Comparison of ENCODE assay signal across 8 cellular contexts in genomic region chr7:74290590-74290950, GRCh38. TPM values are rescaled to one million over a fixed set of nuclear protein-coding genes. Genes with fewer than 3 reads are reported as not detected.
DNase-seq lines count a peak whose midpoint lies in the region; ATAC-seq, FAIRE-seq and TF ChIP-seq lines count a peak whose summit lies in the region.

No MANE protein-coding gene starts in this region.

- H3K27ac Mint-ChIP-seq in activated naive CD4-positive, alpha-beta T cell treated with anti-CD3 and anti-CD28 coated beads, Interleukin-2, amount 50 U/mL, for 24 hours: no peak overlapping the region
- peak overlapping the region; percentile 61 for H3K27ac Mint-ChIP-seq in type B pancreatic cell

- in situ Hi-C loops in astrocyte of the cerebellum (cut with HindIII; ENCODE audit: low sequenced_read_pairs): no loop called here

- H3K27ac ChIP-seq in lower lobe of right lung: no peak overlapping the region
- peak overlapping the region in 1 of 2 donors; percentile 71 for H3K27ac ChIP-seq in kidney (ENCODE audit: low read depth in 2 of 2, low read length in 2 of 2)

- H3K27me3 Mint-ChIP-seq in activated naive CD4-positive, alpha-beta T cell treated with anti-CD3 and anti-CD28 coated beads, Interleukin-2, amount 50 U/mL, for 24 hours: no peaks in the 10 kb centered on the region
- H3K27me3 Mint-ChIP-seq in type B pancreatic cell: no peaks in the 10 kb centered on the region

- no peaks in the 10 kb centered on the region for H3K9me3 Mint-ChIP-seq in activated naive CD4-positive, alpha-beta T cell treated with anti-CD3 and anti-CD28 coated beads, Interleukin-2, amount 50 U/mL, for 24 hours
- no peaks in the 10 kb centered on the region for H3K9me3 Mint-ChIP-seq in type B pancreatic cell

- peaks cover 28% of the 10 kb centered on the region for H3K4me1 ChIP-seq in lower lobe of right lung
- H3K4me1 ChIP-seq in kidney (ENCODE audit: control insufficient read depth in 1 of 2, insufficient read depth in 1 of 2, low read depth in 1 of 2, low read length in 2 of 2): peaks cover 0 to 18% of the 10 kb centered on the region in 2 donors

- no peak for FAIRE-seq in kidney (lab: Jason Lieb, UNC)

- no peak for DNase-seq in activated naive CD4-positive, alpha-beta T cell treated with Interleukin-2 at 50 U/mL for 16 hours
- DNase-seq in astrocyte of the cerebellum (ENCODE audit: low read depth): no peak
- DNase-seq in lower lobe of right lung: no peak
- no peak for DNase-seq in type B pancreatic cell (ENCODE audit: extremely low spot score, unreplicated experiment)
- DNase-seq in T1000 (lab: John Stamatoyannopoulos, UW): no peak
- DNase-seq in kidney: no peak
- DNase-seq in KG1 (lab: John Stamatoyannopoulos, UW): no peak

- ATAC-seq in lower lobe of right lung: no peak

- H3K36me3 ChIP-seq in lower lobe of right lung (no peaks in the 10 kb centered on the region), kidney (ENCODE audit: control insufficient read depth in 1 of 2, insufficient read depth in 2 of 2, low read length in 2 of 2) (no peaks in the 10 kb centered on the region)

- H3K36me3 Mint-ChIP-seq in activated naive CD4-positive, alpha-beta T cell treated with anti-CD3 and anti-CD28 coated beads, Interleukin-2, amount 50 U/mL, for 24 hours: no peaks in the 10 kb centered on the region
- no peaks in the 10 kb centered on the region for H3K36me3 Mint-ChIP-seq in type B pancreatic cell

- no peaks in the 10 kb centered on the region for H3K27me3 ChIP-seq in lower lobe of right lung (ENCODE audit: low read depth)

- H3K4me3 ChIP-seq in astrocyte of the cerebellum (ENCODE audit: low read depth, low read length) (peak overlapping the region; percentile 86), lower lobe of right lung (peak overlapping the region; percentile 72), kidney (ENCODE audit: low read length in 2 of 2) (peak overlapping the region in 1 of 2 donors; percentile 71)

- H3K9me3 ChIP-seq in lower lobe of right lung: no peaks in the 10 kb centered on the region
- no peaks in the 10 kb centered on the region for H3K9me3 ChIP-seq in kidney (ENCODE audit: control insufficient read depth in 1 of 2, low read length in 2 of 2)

- H3K9ac ChIP-seq in kidney (ENCODE audit: low read length in 2 of 2): peak overlapping the region in 1 of 2 donors; percentile 87

- intact Hi-C loops in lower lobe of right lung (cut with DNase I): no loop called here
- intact Hi-C loops in kidney (cut with DNase I): no loop called here

- H3K4me3 Mint-ChIP-seq in activated naive CD4-positive, alpha-beta T cell treated with anti-CD3 and anti-CD28 coated beads, Interleukin-2, amount 50 U/mL, for 24 hours: peak overlapping the region; percentile 62
- peak overlapping the region; percentile 87 for H3K4me3 Mint-ChIP-seq in type B pancreatic cell

- peaks cover 13% of the 10 kb centered on the region for H3K4me1 Mint-ChIP-seq in activated naive CD4-positive, alpha-beta T cell treated with anti-CD3 and anti-CD28 coated beads, Interleukin-2, amount 50 U/mL, for 24 hours
- peaks cover 51% of the 10 kb centered on the region for H3K4me1 Mint-ChIP-seq in type B pancreatic cell (ENCODE audit: unreplicated experiment)

- TF ChIP-seq CTCF in astrocyte of the cerebellum (IDR thresholded peaks at IDR 0.05; ENCODE audit: low read depth, low read length, missing control alignments) (no peak), lower lobe of right lung (IDR thresholded peaks at IDR 0.05) (no peak), type B pancreatic cell (conservative IDR thresholded peaks at IDR 0.05) (no peak), kidney (IDR thresholded peaks at IDR 0.05; ENCODE audit: borderline replicate concordance, extremely low read depth, insufficient read depth) (no peak)

RNA-seq across cellular contexts. Expression of gene CLIP2, which starts 1.4 kb away (rescaled TPM):
- total RNA-seq in lower lobe of right lung (24.1 TPM), type B pancreatic cell (ENCODE audit: low replicate concordance) (45.0 and 48.9 TPM in 2 replicates), kidney (19.1 TPM)
- 5.8 TPM for polyA plus RNA-seq in kidney (ENCODE audit: insufficient read depth, low read depth, low replicate concordance)

RNA-seq across cellular contexts. Expression of gene RFC2, which starts 36.4 kb away (rescaled TPM):
- 18.5 TPM for total RNA-seq in lower lobe of right lung
- 26.5 and 40.9 TPM in 2 replicates for total RNA-seq in type B pancreatic cell (ENCODE audit: low replicate concordance)
- total RNA-seq in kidney: 21.1 TPM
- 16.2 TPM for polyA plus RNA-seq in kidney (ENCODE audit: insufficient read depth, low read depth, low replicate concordance)
